ENCODE assay signal across 8 cellular contexts in genomic region chr13:97344250-97345175, GRCh38.
DNase-seq lines count a peak whose midpoint lies in the region; ATAC-seq and TF ChIP-seq lines count a peak whose summit lies in the region.

No MANE protein-coding gene starts in this region.

- no peak overlapping the region for H3K4me3 Mint-ChIP-seq in CD14-positive monocyte
- H3K4me3 Mint-ChIP-seq in osteocyte (ENCODE audit: unreplicated experiment), result no peak overlapping the region

- H3K4me1 Mint-ChIP-seq in CD14-positive monocyte (peaks cover 6% of the 10 kb centered on the region), osteocyte (ENCODE audit: unreplicated experiment) (peaks cover 36% of the 10 kb centered on the region)

- H3K9me3 Mint-ChIP-seq in CD14-positive monocyte (peaks cover 0 to 2% (median 0%) of the 10 kb centered on the region in 7 donors), osteocyte (ENCODE audit: unreplicated experiment) (no peaks in the 10 kb centered on the region)

- H3K27ac Mint-ChIP-seq in CD14-positive monocyte (no peak overlapping the region), osteocyte (ENCODE audit: unreplicated experiment) (peak overlapping the region; percentile 42)

- intact Hi-C loops in CD14-positive monocyte (cut with micrococcal nuclease), result no loop called here

- peak; percentile 26 for TF ChIP-seq CTCF in CD14-positive monocyte (IDR thresholded peaks at IDR 0.05)
- TF ChIP-seq CTCF in osteocyte (IDR thresholded peaks at IDR 0.05), result peak; percentile 85

- H3K27me3 Mint-ChIP-seq in CD14-positive monocyte (ENCODE audit: low read depth in 3 of 3) (no peaks in the 10 kb centered on the region), osteocyte (ENCODE audit: unreplicated experiment) (no peaks in the 10 kb centered on the region)

- ATAC-seq in GM18870 (IDR thresholded peaks at IDR 0.05; ENCODE audit: unreplicated experiment), result peak; percentile 69
- ATAC-seq in HG03280 (IDR thresholded peaks at IDR 0.05; ENCODE audit: unreplicated experiment), result peak; percentile 67
- no peak for ATAC-seq in HG03460 (IDR thresholded peaks at IDR 0.05; ENCODE audit: unreplicated experiment)

- no peak for DNase-seq in CD14-positive monocyte (ENCODE audit: low spot score)
- peak; percentile 83 for DNase-seq in NCI-H82 (lab: John Stamatoyannopoulos, UW)
- DNase-seq in activated T-helper 9 cell treated with anti-CD3 and anti-CD28 coated beads, Interleukin-2, amount 50 U/mL, for 16 hours (ENCODE audit: low read depth), result peak; percentile 20
- DNase-seq in foreskin melanocyte, result peak; percentile 35
- no peak for DNase-seq in osteocyte (ENCODE audit: extremely low spot score, unreplicated experiment)

- H3K36me3 Mint-ChIP-seq in CD14-positive monocyte (peaks cover 45 to 55% of the 10 kb centered on the region in 2 donors), osteocyte (ENCODE audit: unreplicated experiment) (peaks cover 34% of the 10 kb centered on the region)

Comparison
In these comparisons a context has a peak if more than half of its experiments do, and no peak if none do; other contexts are left out.
1. DNase-seq: peak in NCI-H82 (single experiment), activated T-helper 9 cell treated with anti-CD3 and anti-CD28 coated beads, Interleukin-2, amount 50 U/mL, for 16 hours (single experiment) and foreskin melanocyte (single experiment); none in CD14-positive monocyte (single experiment) and osteocyte (single experiment).